ENCODE assay signal across 36 cellular contexts in the genomic region with DNA sequence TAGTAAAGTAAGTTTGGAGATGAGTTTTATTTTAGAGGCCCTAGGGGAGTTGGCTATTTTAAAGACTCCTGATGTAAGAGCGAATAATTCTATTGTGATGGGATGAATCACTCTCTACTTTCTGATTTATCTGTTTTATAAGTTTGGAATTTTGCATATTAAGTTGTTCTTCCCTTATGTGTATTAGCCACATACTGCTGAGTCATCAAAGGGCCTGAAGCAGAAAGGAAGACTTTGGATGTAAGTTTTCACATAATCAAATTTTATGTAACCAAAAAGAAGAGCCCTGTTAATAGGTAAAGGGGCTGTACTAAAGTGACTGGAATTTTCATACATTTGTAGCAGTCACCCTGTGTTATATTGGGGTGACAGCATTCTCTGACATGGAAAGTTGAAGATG.
"Had no signal": no experiment of that assay in that cellular context is flagged by ENCODE, and none has a peak within 500 bp of the region (broad histone marks: within the 10 kb centered on the region; RNA-seq: fewer than 3 reads in every experiment).

No MANE protein-coding gene starts in this region.

- H3K27ac ChIP-seq: brain microvascular endothelial cell, cardiac muscle cell, Peyer's patch, VCaP had no signal

- H3K27me3 Mint-ChIP-seq: activated B cell treated with CpG ODN at 0.5 μM for 24 hours; activated CD4-positive, alpha-beta memory T cell treated with anti-CD3 and anti-CD28 coated beads for 36 hours; activated CD8-positive, alpha-beta memory T cell treated with anti-CD3 and anti-CD28 coated beads, Interleukin-2, amount 10 ng/mL, durations not matched to agents 7 days and 5 days; activated naive CD4-positive, alpha-beta T cell treated with anti-CD3 and anti-CD28 coated beads, Interleukin-2, amount 10 ng/mL, durations not matched to agents 7 days and 5 days; activated naive CD8-positive, alpha-beta T cell treated with anti-CD3 and anti-CD28 coated beads, Interleukin-2, amount 50 U/mL, for 24 hours had no signal

- H3K4me1 ChIP-seq: Peyer's patch had no signal

- H3K27ac Mint-ChIP-seq: activated B cell treated with CpG ODN at 0.5 μM for 24 hours; activated CD4-positive, alpha-beta memory T cell treated with anti-CD3 and anti-CD28 coated beads for 36 hours; activated CD8-positive, alpha-beta memory T cell treated with anti-CD3 and anti-CD28 coated beads, Interleukin-2, amount 10 ng/mL, durations not matched to agents 7 days and 5 days; activated naive CD4-positive, alpha-beta T cell treated with anti-CD3 and anti-CD28 coated beads, Interleukin-2, amount 10 ng/mL, durations not matched to agents 7 days and 5 days; activated naive CD8-positive, alpha-beta T cell; activated naive CD8-positive, alpha-beta T cell treated with anti-CD3 and anti-CD28 coated beads, Interleukin-2, amount 50 U/mL, for 24 hours had no signal

- H3K4me3 ChIP-seq: cardiac muscle cell, Peyer's patch had no signal

- H3K9me3 Mint-ChIP-seq: activated B cell treated with CpG ODN at 0.5 μM for 24 hours; activated CD4-positive, alpha-beta memory T cell treated with anti-CD3 and anti-CD28 coated beads for 36 hours; activated naive CD4-positive, alpha-beta T cell treated with anti-CD3 and anti-CD28 coated beads, Interleukin-2, amount 10 ng/mL, durations not matched to agents 7 days and 5 days; activated naive CD8-positive, alpha-beta T cell treated with anti-CD3 and anti-CD28 coated beads, Interleukin-2, amount 50 U/mL, for 24 hours had no signal

- H3K9me3 ChIP-seq: Peyer's patch had no signal

- DNase-seq: activated B cell treated with CpG ODN at 0.5 μM for 24 hours; activated CD4-positive, alpha-beta memory T cell treated with anti-CD3 and anti-CD28 coated beads for 36 hours; activated CD4-positive, alpha-beta T cell treated with anti-CD3 and anti-CD28 coated beads for 4 hours; activated CD4-positive, alpha-beta T cell treated with anti-CD3 and anti-CD28 coated beads, Interleukin-2, amount 50 U/mL, for 1 hour; activated CD4-positive, CD25-positive, alpha-beta regulatory T cell treated with anti-CD3 and anti-CD28 coated beads, Interleukin-2, amount 50 U/mL, for 72 hours; activated CD8-positive, alpha-beta memory T cell treated with anti-CD3 and anti-CD28 coated beads for 24 hours; activated CD8-positive, alpha-beta memory T cell treated with anti-CD3 and anti-CD28 coated beads, Interleukin-2, amount 10 ng/mL, durations not matched to agents 7 days and 5 days; activated CD8-positive, alpha-beta memory T cell treated with anti-CD3 and anti-CD28 coated beads, Interleukin-2, amount 50 U/mL, for 48 hours; activated effector memory CD4-positive, alpha-beta T cell treated with Interleukin-2 at 50 U/mL for 16 hours; activated naive CD4-positive, alpha-beta T cell treated with anti-CD3 and anti-CD28 coated beads, Interleukin-2, amount 10 ng/mL, durations not matched to agents 7 days and 5 days; activated naive CD8-positive, alpha-beta T cell treated with anti-CD3 and anti-CD28 coated beads, Interleukin-2, amount 50 U/mL, for 24 hours; activated T-cell treated with anti-CD3 and anti-CD28 coated beads, Interleukin-2, amount 50 U/mL, for 48 hours; aorta; brain microvascular endothelial cell; Kasumi-1; MM.1S; NCI-H1092 treated with DMSO at 0.1 percent for 48 hours; NCI-H1417; NCI-H146; NCI-H187 treated with DMSO at 0.1 percent for 48 hours; NCI-H2081; NCI-H2171 treated with DMSO at 0.1 percent for 48 hours; NCI-H2227 treated with DMSO at 0.1 percent for 48 hours; NCI-H446; NCI-H510A treated with DMSO at 0.1 percent for 48 hours; NCI-H526 treated with DMSO at 0.1 percent for 48 hours; Peyer's patch; RPMI8226; SIG-M5; T-helper 1 cell; T-helper 2 cell; T-helper 9 cell had no signal

- H3K4me3 Mint-ChIP-seq: activated B cell treated with CpG ODN at 0.5 μM for 24 hours; activated CD4-positive, alpha-beta memory T cell treated with anti-CD3 and anti-CD28 coated beads for 36 hours; activated CD8-positive, alpha-beta memory T cell treated with anti-CD3 and anti-CD28 coated beads, Interleukin-2, amount 10 ng/mL, durations not matched to agents 7 days and 5 days; activated naive CD4-positive, alpha-beta T cell treated with anti-CD3 and anti-CD28 coated beads, Interleukin-2, amount 10 ng/mL, durations not matched to agents 7 days and 5 days; activated naive CD8-positive, alpha-beta T cell; activated naive CD8-positive, alpha-beta T cell treated with anti-CD3 and anti-CD28 coated beads, Interleukin-2, amount 50 U/mL, for 24 hours had no signal

- ATAC-seq: activated CD8-positive, alpha-beta memory T cell treated with anti-CD3 and anti-CD28 coated beads, Interleukin-2, amount 10 ng/mL, durations not matched to agents 7 days and 5 days; activated naive CD8-positive, alpha-beta T cell treated with anti-CD3 and anti-CD28 coated beads, Interleukin-2, amount 50 U/mL, for 24 hours; SK-N-SH treated with all-trans-retinoic acid at 6 μM for 48 hours had no signal

- H3K36me3 Mint-ChIP-seq: activated CD4-positive, alpha-beta memory T cell treated with anti-CD3 and anti-CD28 coated beads for 36 hours; activated CD8-positive, alpha-beta memory T cell treated with anti-CD3 and anti-CD28 coated beads, Interleukin-2, amount 10 ng/mL, durations not matched to agents 7 days and 5 days; activated naive CD4-positive, alpha-beta T cell treated with anti-CD3 and anti-CD28 coated beads, Interleukin-2, amount 10 ng/mL, durations not matched to agents 7 days and 5 days; activated naive CD8-positive, alpha-beta T cell had no signal

- H3K4me1 Mint-ChIP-seq: activated B cell treated with CpG ODN at 0.5 μM for 24 hours; activated CD8-positive, alpha-beta memory T cell treated with anti-CD3 and anti-CD28 coated beads, Interleukin-2, amount 10 ng/mL, durations not matched to agents 7 days and 5 days; activated naive CD4-positive, alpha-beta T cell treated with anti-CD3 and anti-CD28 coated beads, Interleukin-2, amount 10 ng/mL, durations not matched to agents 7 days and 5 days; activated naive CD8-positive, alpha-beta T cell treated with anti-CD3 and anti-CD28 coated beads, Interleukin-2, amount 50 U/mL, for 24 hours had no signal
